16 cellular contexts compared by ENCODE assay signal in genomic region chr19:40904673-40905156, GRCh38. TPM values are rescaled to one million over a fixed set of nuclear protein-coding genes. Genes with fewer than 3 reads are reported as not detected.
"Had no signal": no experiment of that assay in that cellular context is flagged by ENCODE, and none has a peak within 500 bp of the region (broad histone marks: within the 10 kb centered on the region; RNA-seq: fewer than 3 reads in every experiment).

No MANE protein-coding gene starts in this region.

RNA-seq across cellular contexts. Expression of gene CYP2A7, which starts 22.7 kb away (rescaled TPM):
- total RNA-seq: activated B cell treated with CpG ODN at 0.5 μM for 24 hours; activated CD4-positive, alpha-beta T cell treated with anti-CD3 and anti-CD28 coated beads for 36 hours; activated naive CD4-positive, alpha-beta T cell treated with anti-CD3 and anti-CD28 coated beads, Interleukin-2, amount 50 U/mL, for 72 hours; activated T-helper 17 cell treated with anti-CD3 and anti-CD28 coated beads, Interleukin-2, amount 50 U/mL, for 72 hours; aorta; esophagus squamous epithelium; fibroblast of villous mesenchyme; heart left ventricle; naive thymus-derived CD8-positive, alpha-beta T cell; osteocyte; progenitor cell of endocrine pancreas; spleen; T-helper 1 cell treated with Interleukin-12 subunit alpha and Interleukin-12 subunit beta and Interleukin-4 antibody, amounts not matched to agents 30 ng/mL and 1 ng/mL, for 36 hours had no signal
- polyA plus RNA-seq: adipose tissue; aorta; heart left ventricle; keratinocyte; naive thymus-derived CD8-positive, alpha-beta T cell; spleen had no signal

RNA-seq across cellular contexts. Expression of gene CYP2A6, which starts 54.5 kb away (rescaled TPM):
- total RNA-seq: activated B cell treated with CpG ODN at 0.5 μM for 24 hours; activated CD4-positive, alpha-beta T cell treated with anti-CD3 and anti-CD28 coated beads for 36 hours; activated T-helper 17 cell treated with anti-CD3 and anti-CD28 coated beads, Interleukin-2, amount 50 U/mL, for 72 hours; aorta; esophagus squamous epithelium; fibroblast of villous mesenchyme; naive thymus-derived CD8-positive, alpha-beta T cell; osteocyte; progenitor cell of endocrine pancreas; T-helper 1 cell treated with Interleukin-12 subunit alpha and Interleukin-12 subunit beta and Interleukin-4 antibody, amounts not matched to agents 30 ng/mL and 1 ng/mL, for 36 hours; testis had no signal
- polyA plus RNA-seq: heart left ventricle; keratinocyte; naive thymus-derived CD8-positive, alpha-beta T cell; spleen had no signal
